ENCODE assay signal across 8 cellular contexts in the genomic region with DNA sequence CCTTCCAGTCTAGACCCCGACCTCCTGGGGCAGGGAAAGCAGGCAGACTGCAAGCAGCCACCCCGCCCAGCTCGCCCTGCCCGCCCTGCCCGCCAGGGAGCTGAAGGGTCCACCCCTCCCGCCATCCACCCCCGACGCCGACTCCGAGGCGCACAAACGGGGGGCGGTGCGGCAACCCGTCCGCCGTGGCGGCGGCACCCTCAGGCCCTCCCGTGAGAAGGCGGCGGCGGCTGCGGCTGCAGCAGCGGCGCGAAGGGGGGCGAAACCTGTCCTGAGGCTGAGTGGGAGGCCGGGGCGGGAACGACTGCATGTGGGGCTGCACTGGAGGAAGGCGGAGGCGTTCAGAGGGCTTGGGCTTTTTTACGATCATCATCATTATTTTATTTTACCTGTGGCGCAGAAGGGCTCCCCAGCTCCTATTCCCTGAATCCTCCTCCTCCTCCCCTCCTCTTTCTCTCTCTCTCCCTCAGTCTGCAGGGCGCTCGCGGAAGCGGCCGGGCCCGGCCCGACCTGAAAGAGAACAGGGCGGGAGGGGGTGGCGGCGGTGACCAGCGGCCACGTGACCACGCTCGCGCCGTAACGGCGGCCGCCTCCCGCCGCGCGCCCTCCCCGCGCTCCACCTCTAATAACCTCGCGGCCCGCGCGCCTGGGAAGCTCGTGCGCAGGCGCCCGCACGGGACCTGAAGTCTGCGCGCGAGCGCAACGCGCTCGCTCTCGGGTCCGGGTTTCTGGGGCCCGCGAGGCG. TPM values are rescaled to one million over a fixed set of nuclear protein-coding genes. Genes with fewer than 3 reads are reported as not detected.
A peak's percentile ranks its signal among the peaks of the same experiment; 100 is the strongest.
DNase-seq lines count a peak whose midpoint lies in the region; ATAC-seq and TF ChIP-seq lines count a peak whose summit lies in the region.

A gene with protein sequence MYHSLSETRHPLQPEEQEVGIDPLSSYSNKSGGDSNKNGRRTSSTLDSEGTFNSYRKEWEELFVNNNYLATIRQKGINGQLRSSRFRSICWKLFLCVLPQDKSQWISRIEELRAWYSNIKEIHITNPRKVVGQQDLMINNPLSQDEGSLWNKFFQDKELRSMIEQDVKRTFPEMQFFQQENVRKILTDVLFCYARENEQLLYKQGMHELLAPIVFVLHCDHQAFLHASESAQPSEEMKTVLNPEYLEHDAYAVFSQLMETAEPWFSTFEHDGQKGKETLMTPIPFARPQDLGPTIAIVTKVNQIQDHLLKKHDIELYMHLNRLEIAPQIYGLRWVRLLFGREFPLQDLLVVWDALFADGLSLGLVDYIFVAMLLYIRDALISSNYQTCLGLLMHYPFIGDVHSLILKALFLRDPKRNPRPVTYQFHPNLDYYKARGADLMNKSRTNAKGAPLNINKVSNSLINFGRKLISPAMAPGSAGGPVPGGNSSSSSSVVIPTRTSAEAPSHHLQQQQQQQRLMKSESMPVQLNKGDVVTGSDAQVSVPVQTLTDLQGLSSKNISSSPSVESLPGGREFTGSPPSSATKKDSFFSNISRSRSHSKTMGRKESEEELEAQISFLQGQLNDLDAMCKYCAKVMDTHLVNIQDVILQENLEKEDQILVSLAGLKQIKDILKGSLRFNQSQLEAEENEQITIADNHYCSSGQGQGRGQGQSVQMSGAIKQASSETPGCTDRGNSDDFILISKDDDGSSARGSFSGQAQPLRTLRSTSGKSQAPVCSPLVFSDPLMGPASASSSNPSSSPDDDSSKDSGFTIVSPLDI (minus strand): TSS at position 540 of the 745 bp plus-strand sequence. CDS start 234,061 bp downstream, outside the sequence.

- no peaks in the 10 kb centered on the region for H3K36me3 ChIP-seq in HUES48 (ENCODE audit: control insufficient read depth, insufficient read depth, low read length)
- H3K36me3 ChIP-seq in mucosa of stomach (ENCODE audit: control insufficient read depth, insufficient read depth, low read length), result no peaks in the 10 kb centered on the region

- peak within 1 kb of the TSS; percentile 82 for H3K27ac Mint-ChIP-seq in Calu3 (ENCODE audit: unreplicated experiment)

- H3K4me1 ChIP-seq in HUES48 (ENCODE audit: control insufficient read depth, insufficient read depth, low read length), result peaks cover 21% of the 10 kb centered on the region
- peaks cover 23% of the 10 kb centered on the region for H3K4me1 ChIP-seq in mucosa of stomach (ENCODE audit: control insufficient read depth, insufficient read depth, low read length)

- H3K4me3 Mint-ChIP-seq in Calu3 (ENCODE audit: low read depth, unreplicated experiment), result peak within 1 kb of the TSS; percentile 88

- H3K9me3 ChIP-seq in HUES48 (ENCODE audit: control insufficient read depth, insufficient read depth, low read length) (no peaks in the 10 kb centered on the region), mucosa of stomach (ENCODE audit: control insufficient read depth, low read length) (no peaks in the 10 kb centered on the region)

- H3K4me3 ChIP-seq in HUES48 (ENCODE audit: low read depth, low read length) (peak within 1 kb of the TSS; percentile 82), epithelial cell of proximal tubule (ENCODE audit: low read depth, low read length) (peak within 1 kb of the TSS; percentile 72), mucosa of stomach (ENCODE audit: low read length) (peak within 1 kb of the TSS; percentile 53)

- BruUV-seq in Calu3 (replicated peaks; lab: Mats Ljungman, UMichigan), result no TSS peak

- intact Hi-C loops in Calu3 (cut with micrococcal nuclease; ENCODE audit: unreplicated experiment), result loop anchor here (5.0 kb wide), 1 partner anchor 95 kb away; no protein-coding TSS in a partner anchor

- H3K27me3 ChIP-seq in HUES48 (ENCODE audit: control insufficient read depth, insufficient read depth, low read length) (no peaks in the 10 kb centered on the region), mucosa of stomach (ENCODE audit: control insufficient read depth, insufficient read depth, low read length) (no peaks in the 10 kb centered on the region)

- no peak for TF ChIP-seq CTCF in Calu3 (IDR thresholded peaks at IDR 0.05; ENCODE audit: unreplicated experiment)
- no peak for TF ChIP-seq CTCF in epithelial cell of proximal tubule (conservative IDR thresholded peaks at IDR 0.05; ENCODE audit: low read depth, low read length)

- H3K36me3 Mint-ChIP-seq in Calu3 (ENCODE audit: insufficient read depth, unreplicated experiment), result peaks cover 28% of the 10 kb centered on the region

- no peaks in the 10 kb centered on the region for H3K9me3 Mint-ChIP-seq in Calu3 (ENCODE audit: low read depth, unreplicated experiment)

- ATAC-seq in GM21390 (IDR thresholded peaks at IDR 0.05; ENCODE audit: unreplicated experiment), result peak; percentile 72

- peaks cover 9% of the 10 kb centered on the region for H3K4me1 Mint-ChIP-seq in Calu3 (ENCODE audit: low read depth, unreplicated experiment)

- H3K9ac ChIP-seq in HUES48 (ENCODE audit: low read depth, low read length) (peak within 1 kb of the TSS; percentile 89), mucosa of stomach (ENCODE audit: low read length) (peak within 1 kb of the TSS; percentile 96)

- peak within 1 kb of the TSS; percentile 100 for H3K27ac ChIP-seq in HUES48 (ENCODE audit: low read depth, low read length)

- DNase-seq in Calu3, result peak; percentile 93
- peak; percentile 98 for DNase-seq in OCI-M1 (lab: John Stamatoyannopoulos, UW)
- DNase-seq in activated T-cell treated with anti-CD3 and anti-CD28 coated beads for 24 hours (ENCODE audit: low read depth), result peak; percentile 92
- no peak for DNase-seq in epithelial cell of proximal tubule (ENCODE audit: low read depth)
- peak; percentile 78 to 80 for DNase-seq in stimulated activated CD8-positive, alpha-beta memory T cell treated with anti-CD3 and anti-CD28 coated beads, Interleukin-7, amount 100 ng/mL, for 1 hour (ENCODE audit: low read depth in 2 of 2)

- CTCF ChIA-PET in Calu3 (lab: Charles Lee), result interaction anchor here (0.7 to 2.0 kb wide), 5 partner anchors 12 to 320 kb away, joined by 3 to 10 read pairs (median 5); no protein-coding TSS in a partner anchor

- H3K27me3 Mint-ChIP-seq in Calu3 (ENCODE audit: unreplicated experiment), result no peaks in the 10 kb centered on the region

RNA-seq across cellular contexts. Expression of the gene that starts here (rescaled TPM):
- total RNA-seq in Calu3 (2022), result 34.5 and 38.3 TPM in 2 replicates
- 32.1 and 33.4 TPM in 2 replicates for total RNA-seq in epithelial cell of proximal tubule
